13 cellular contexts compared by ENCODE assay signal in genomic region chr14:89503458-89503996, GRCh38.
A peak's percentile ranks its signal among the peaks of the same experiment; 100 is the strongest.
DNase-seq lines count a peak whose midpoint lies in the region; ATAC-seq and TF ChIP-seq lines count a peak whose summit lies in the region.
"Had no signal": no experiment of that assay in that cellular context is flagged by ENCODE, and none has a peak within 500 bp of the region (broad histone marks: within the 10 kb centered on the region; RNA-seq: fewer than 3 reads in every experiment).

No MANE protein-coding gene starts in this region.

- no peak for ATAC-seq in GM21576 (IDR thresholded peaks at IDR 0.05; ENCODE audit: unreplicated experiment)
- no peak for ATAC-seq in GM18498 (IDR thresholded peaks at IDR 0.05; ENCODE audit: unreplicated experiment)
- ATAC-seq: activated CD8-positive, alpha-beta T cell treated with anti-CD3 and anti-CD28 coated beads, Interleukin-2, amount 10 ng/mL, durations not matched to agents 7 days and 5 days had no signal

- in situ Hi-C loops in KBM-7 (cut with MboI; ENCODE audit: low pct_unique_long_range_greater_than_20kb, low sequenced_read_pairs) = no loop called here

- H3K4me1 Mint-ChIP-seq in CD14-positive monocyte = peaks cover 58% of the 10 kb centered on the region

- DNase-seq in CD14-positive monocyte (ENCODE audit: low spot score) (no peak), GM19240 (ENCODE audit: insufficient read length, low spot score) (peak; percentile 49), KBM-7 (peak; percentile 49), cerebellar cortex (ENCODE audit: low spot score) (peak; percentile 37), iPS-NIHi11 (ENCODE audit: low spot score) (no peak)
- DNase-seq in stimulated activated CD4-positive, alpha-beta T cell treated with anti-CD3 and anti-CD28 coated beads, Interleukin-4, amount 100 ng/mL, for 4 hours = no peak
- DNase-seq: activated CD8-positive, alpha-beta T cell treated with anti-CD3 and anti-CD28 coated beads, Interleukin-2, amount 10 ng/mL, durations not matched to agents 7 days and 5 days; left ventricle myocardium inferior; NCI-H2081 treated with DMSO at 0.1 percent for 48 hours; substantia nigra had no signal

- peak overlapping the region; percentile 95 to 99 (median 97) for H3K27ac Mint-ChIP-seq in CD14-positive monocyte
- H3K27ac Mint-ChIP-seq: activated CD8-positive, alpha-beta T cell treated with anti-CD3 and anti-CD28 coated beads, Interleukin-2, amount 10 ng/mL, durations not matched to agents 7 days and 5 days; activated naive CD8-positive, alpha-beta T cell had no signal

- peaks cover 28 to 41% of the 10 kb centered on the region in 2 donors for H3K36me3 Mint-ChIP-seq in CD14-positive monocyte

- no peaks in the 10 kb centered on the region for H3K9me3 Mint-ChIP-seq in CD14-positive monocyte

- peak overlapping the region in 1 of 2 donors; percentile 56 for H3K4me3 Mint-ChIP-seq in CD14-positive monocyte
- H3K4me3 Mint-ChIP-seq: activated CD8-positive, alpha-beta T cell treated with anti-CD3 and anti-CD28 coated beads, Interleukin-2, amount 10 ng/mL, durations not matched to agents 7 days and 5 days; activated naive CD8-positive, alpha-beta T cell had no signal

- no peak for TF ChIP-seq CTCF in CD14-positive monocyte (IDR thresholded peaks at IDR 0.05)

- intact Hi-C loops in CD14-positive monocyte (cut with micrococcal nuclease) = no loop called here

- H3K27me3 Mint-ChIP-seq in CD14-positive monocyte (ENCODE audit: low read depth in 3 of 3) = peaks cover 0 to 4% (median 0%) of the 10 kb centered on the region in 3 donors
- H3K27me3 Mint-ChIP-seq: activated naive CD8-positive, alpha-beta T cell had no signal

Comparison
In these comparisons a context has a peak if more than half of its experiments do, and no peak if none do; other contexts are left out.
1. DNase-seq: peak in GM19240 (single experiment), KBM-7 (single experiment) and cerebellar cortex (single experiment); none in CD14-positive monocyte (single experiment), stimulated activated CD4-positive, alpha-beta T cell treated with anti-CD3 and anti-CD28 coated beads, Interleukin-4, amount 100 ng/mL, for 4 hours (0 of 2) and iPS-NIHi11 (single experiment).